In the genomic region with DNA sequence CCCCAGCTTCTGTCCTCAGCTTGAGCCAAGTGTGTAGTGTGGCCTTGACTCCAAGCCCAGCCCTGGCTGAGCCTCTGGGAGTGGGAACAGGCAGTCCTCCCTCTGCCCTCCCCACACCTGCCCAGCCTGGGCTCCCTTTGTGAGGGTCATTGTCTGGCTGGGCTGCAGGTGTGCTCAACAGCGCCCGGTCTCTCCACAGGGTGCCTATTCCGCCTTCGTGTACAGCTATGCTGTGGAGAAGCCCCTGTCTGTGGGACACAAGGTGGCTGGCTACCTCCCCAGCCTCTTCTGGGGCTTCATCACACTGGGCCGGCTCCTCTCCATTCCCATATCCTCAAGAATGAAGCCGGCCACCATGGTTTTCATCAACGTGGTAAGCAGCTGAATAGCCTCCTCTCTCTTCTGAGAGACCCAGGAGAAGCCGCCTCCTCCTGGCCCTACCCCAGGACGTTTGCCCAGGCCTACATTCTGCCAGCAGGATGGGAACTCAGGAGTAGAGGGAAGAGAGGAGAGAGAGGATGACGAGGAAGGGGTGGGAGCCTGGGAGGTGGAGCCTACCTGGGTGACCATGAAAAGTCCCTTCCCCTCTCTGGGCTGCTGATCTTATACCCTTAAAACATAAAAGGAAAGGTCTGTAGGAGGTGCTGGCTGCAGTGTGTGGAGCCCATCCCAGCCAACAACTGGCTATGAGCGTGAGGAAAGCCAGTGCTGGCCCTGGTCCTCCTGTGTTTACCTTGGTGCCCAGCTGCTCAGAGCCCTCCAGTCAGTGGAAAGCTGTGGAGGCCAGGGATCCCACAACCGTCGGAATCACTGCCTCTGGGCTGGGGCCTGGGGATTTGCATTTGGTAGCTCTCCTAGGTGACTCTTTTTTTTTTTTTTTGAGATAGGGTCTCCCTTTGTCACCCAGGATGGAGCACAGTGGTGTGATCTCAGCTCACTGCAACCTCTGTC, we compare ENCODE assay signal across 26 cellular contexts. TPM values are rescaled to one million over a fixed set of nuclear protein-coding genes. Genes with fewer than 3 reads are reported as not detected.
DNase-seq lines count a peak whose midpoint lies in the region; ATAC-seq and TF ChIP-seq lines count a peak whose summit lies in the region.
"Had no signal": no experiment of that assay in that cellular context is flagged by ENCODE, and none has a peak within 500 bp of the region (broad histone marks: within the 10 kb centered on the region; RNA-seq: fewer than 3 reads in every experiment).

No MANE protein-coding gene starts in this region.

- 81 to 86% (median 83%) methylated on average over 11 to 13 of the region's 13 CpGs for WGBS in stomach, 5 donors

- in situ Hi-C loops in GM13977 (cut with MboI; ENCODE audit: low pct_unique_long_range_greater_than_20kb, low sequenced_read_pairs, unreplicated experiment) = loop anchor here (10.0 kb wide), 1 partner anchor 69 kb away; no protein-coding TSS in a partner anchor

- peak overlapping the region in 1 of 2 donors; percentile 54 for H3K9ac ChIP-seq in mucosa of rectum (ENCODE audit: low read depth in 1 of 2, low read length in 2 of 2)
- H3K9ac ChIP-seq: BLaER1 had no signal

- H3K27me3 ChIP-seq in mucosa of rectum (ENCODE audit: control insufficient read depth in 2 of 2, insufficient read depth in 2 of 2, low read length in 2 of 2) = peaks cover 0 to 4% of the 10 kb centered on the region in 2 donors
- no peaks in the 10 kb centered on the region for H3K27me3 ChIP-seq in stomach
- H3K27me3 ChIP-seq: BLaER1, right atrium auricular region had no signal

- peak overlapping the region; percentile 32 to 72 for H3K27ac ChIP-seq in mucosa of rectum (ENCODE audit: low read depth in 2 of 2, low read length in 2 of 2)
- peak overlapping the region; percentile 6 to 62 (median 45) for H3K27ac ChIP-seq in stomach
- H3K27ac ChIP-seq: BLaER1, right atrium auricular region had no signal

- peaks cover 37 to 57% of the 10 kb centered on the region in 2 donors for H3K4me1 ChIP-seq in mucosa of rectum (ENCODE audit: control insufficient read depth in 2 of 2, insufficient read depth in 2 of 2, low read length in 2 of 2)
- H3K4me1 ChIP-seq in stomach = peaks cover 12 to 60% (median 20%) of the 10 kb centered on the region in 4 donors

- H3K9me3 Mint-ChIP-seq in chondrocyte (ENCODE audit: low read depth) = no peaks in the 10 kb centered on the region
- H3K9me3 Mint-ChIP-seq: HFFc6, immature natural killer cell, neural crest cell had no signal

- H3K4me1 Mint-ChIP-seq in chondrocyte (ENCODE audit: low read depth) = peaks cover 6% of the 10 kb centered on the region

- TF ChIP-seq POLR2A in stomach (IDR thresholded peaks at IDR 0.05) = no peak

- no peak overlapping the region for H3K27ac Mint-ChIP-seq in chondrocyte (ENCODE audit: unreplicated experiment)
- H3K27ac Mint-ChIP-seq: activated CD8-positive, alpha-beta memory T cell treated with anti-CD3 and anti-CD28 coated beads, Interleukin-2, amount 10 ng/mL, durations not matched to agents 7 days and 5 days; HFFc6 had no signal

- H3K9me3 ChIP-seq in mucosa of rectum (ENCODE audit: control insufficient read depth in 2 of 2, low read length in 2 of 2) (no peaks in the 10 kb centered on the region), stomach (no peaks in the 10 kb centered on the region)
- H3K9me3 ChIP-seq: BLaER1, right atrium auricular region had no signal

- intact Hi-C loops in stomach (cut with DNase I; ENCODE audit: low total_unique reads) = loop anchor here (10.0 kb wide), 1 partner anchor 51 kb away; no protein-coding TSS in a partner anchor

- peaks cover 12% of the 10 kb centered on the region for H3K27me3 Mint-ChIP-seq in chondrocyte (ENCODE audit: low read depth)
- H3K27me3 Mint-ChIP-seq: activated CD8-positive, alpha-beta memory T cell treated with anti-CD3 and anti-CD28 coated beads, Interleukin-2, amount 10 ng/mL, durations not matched to agents 7 days and 5 days had no signal

- H3K36me3 ChIP-seq in mucosa of rectum (ENCODE audit: control insufficient read depth in 2 of 2, insufficient read depth in 2 of 2, low read length in 2 of 2) = peaks cover 0 to 5% of the 10 kb centered on the region in 2 donors
- H3K36me3 ChIP-seq in stomach = peaks cover 0 to 3% (median 0%) of the 10 kb centered on the region in 4 donors
- H3K36me3 ChIP-seq: BLaER1, right atrium auricular region had no signal

- no peak overlapping the region for H3K4me3 ChIP-seq in mucosa of rectum (ENCODE audit: low read length in 2 of 2)
- H3K4me3 ChIP-seq in stomach = no peak overlapping the region
- H3K4me3 ChIP-seq: BLaER1, right atrium auricular region had no signal

- no peaks in the 10 kb centered on the region for H3K36me3 Mint-ChIP-seq in chondrocyte (ENCODE audit: low read depth)
- H3K36me3 Mint-ChIP-seq: activated CD8-positive, alpha-beta memory T cell treated with anti-CD3 and anti-CD28 coated beads, Interleukin-2, amount 10 ng/mL, durations not matched to agents 7 days and 5 days; immature natural killer cell had no signal

- H3K4me3 Mint-ChIP-seq in chondrocyte (ENCODE audit: unreplicated experiment) = no peak overlapping the region
- H3K4me3 Mint-ChIP-seq: activated CD8-positive, alpha-beta memory T cell treated with anti-CD3 and anti-CD28 coated beads, Interleukin-2, amount 10 ng/mL, durations not matched to agents 7 days and 5 days; HFFc6; immature natural killer cell; neural crest cell had no signal

- ATAC-seq in GM18511 (IDR thresholded peaks at IDR 0.05; ENCODE audit: unreplicated experiment) = no peak
- ATAC-seq in HG02623 (IDR thresholded peaks at IDR 0.05; ENCODE audit: unreplicated experiment) = no peak
- ATAC-seq: activated CD4-positive, CD25-positive, alpha-beta regulatory T cell treated with anti-CD3 and anti-CD28 coated beads, Interleukin-2, amount 50 U/mL, for 24 hours; activated CD8-positive, alpha-beta memory T cell treated with anti-CD3 and anti-CD28 coated beads, Interleukin-2, amount 10 ng/mL, durations not matched to agents 7 days and 5 days; Panc1 had no signal

- TF ChIP-seq CTCF in chondrocyte (IDR thresholded peaks at IDR 0.05) = no peak
- TF ChIP-seq CTCF in stomach (IDR thresholded peaks at IDR 0.05) = no peak
- no peak for TF ChIP-seq CTCF in GM13977 (IDR thresholded peaks at IDR 0.05; ENCODE audit: extremely low read depth, insufficient read depth, missing control alignments)

- peak; percentile 34 for DNase-seq in NCI-H146 treated with DMSO at 0.1 percent for 48 hours (lab: John Stamatoyannopoulos, UW; ENCODE audit: unreplicated experiment)
- peak; percentile 76 for DNase-seq in chondrocyte (ENCODE audit: low spot score)
- no peak for DNase-seq in stomach
- DNase-seq in stimulated activated naive CD4-positive, alpha-beta T cell treated with Interleukin-2 at 50 U/mL for 16 hours (lab: John Stamatoyannopoulos, UW) = no peak
- no peak for DNase-seq in GM13977 (ENCODE audit: low spot score)
- DNase-seq: activated CD4-positive, alpha-beta T cell treated with anti-CD3 and anti-CD28 coated beads, Interleukin-2, amount 50 U/mL, for 4 hours; activated CD8-positive, alpha-beta memory T cell treated with anti-CD3 and anti-CD28 coated beads, Interleukin-2, amount 10 ng/mL, durations not matched to agents 7 days and 5 days; activated gamma-delta T cell treated with Interleukin-2 at 50 U/mL for 16 hours; activated T-cell treated with anti-CD3 and anti-CD28 coated beads, Interleukin-2, amount 50 U/mL, for 48 hours; central memory CD4-positive, alpha-beta T cell; HFFc6; immature natural killer cell; mammary epithelial cell; NCI-H1092; NCI-H1930; NCI-H524 treated with DMSO at 0.1 percent for 48 hours; SHP77; T-helper 2 cell had no signal

- no peak for TF ChIP-seq EP300 in stomach (IDR thresholded peaks at IDR 0.05)

RNA-seq across cellular contexts. Expression of gene ELK4, which starts 45.7 kb away (rescaled TPM):
- 33.0 to 37.2 TPM (median 35.6 TPM) in 3 replicates for total RNA-seq in chondrocyte
- 10 to 100 TPM in 4 of 5 donors, 1 to 10 TPM in 1; 8.0 to 38.7 (median 18.1) TPM for total RNA-seq in stomach
- polyA plus RNA-seq in stomach = 1 to 10 TPM; 3.5 to 4.1 (median 4.0) TPM

Comparison
In these comparisons a context has a peak if more than half of its experiments do, and no peak if none do; other contexts are left out.
1. DNase-seq: peak in NCI-H146 treated with DMSO at 0.1 percent for 48 hours (single experiment) and chondrocyte (single experiment); none in stomach (single experiment), stimulated activated naive CD4-positive, alpha-beta T cell treated with Interleukin-2 at 50 U/mL for 16 hours (single experiment) and GM13977 (single experiment).